ENCODE assay signal across 8 cellular contexts in the genomic region with DNA sequence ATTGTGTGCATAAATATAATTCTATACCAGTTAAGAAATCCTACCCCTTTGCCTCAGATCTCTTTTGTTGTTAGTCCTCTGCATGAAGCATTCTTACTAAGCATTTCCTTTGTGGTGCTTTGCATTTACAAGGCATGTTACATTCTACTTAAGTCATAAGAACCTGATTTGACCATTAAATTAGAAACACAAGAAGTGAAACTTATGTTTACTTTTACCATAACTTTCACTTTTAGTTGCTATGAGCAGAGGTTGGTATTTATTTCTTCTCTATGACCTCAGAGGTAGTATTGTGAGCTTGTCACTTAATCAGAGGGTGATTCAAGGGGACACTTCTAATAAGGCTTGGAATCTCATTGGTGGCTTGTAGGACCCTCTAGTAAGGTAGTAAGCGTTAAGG. TPM values are rescaled to one million over a fixed set of nuclear protein-coding genes. Genes with fewer than 3 reads are reported as not detected.
DNase-seq lines count a peak whose midpoint lies in the region; ATAC-seq and TF ChIP-seq lines count a peak whose summit lies in the region.

No MANE protein-coding gene starts in this region.

- H3K4me1 Mint-ChIP-seq in chondrocyte (ENCODE audit: low read depth): peaks cover 57% of the 10 kb centered on the region

- DNase-seq in GM10266 (ENCODE audit: extremely low spot score) (peak; percentile 77), HT1080 (ENCODE audit: low read depth) (peak; percentile 25), chondrocyte (ENCODE audit: low spot score) (no peak), NCI-H1436 treated with DMSO at 0.1 percent for 48 hours (lab: John Stamatoyannopoulos, UW) (no peak), AML-193 (lab: John Stamatoyannopoulos, UW) (no peak), middle frontal gyrus (ENCODE audit: extremely low spot score, low spot score) (no peak), retina (no peak)

- no peak overlapping the region for H3K4me3 Mint-ChIP-seq in chondrocyte (ENCODE audit: unreplicated experiment)

- no peaks in the 10 kb centered on the region for H3K9me3 Mint-ChIP-seq in chondrocyte (ENCODE audit: low read depth)

- ATAC-seq in GM21515 (IDR thresholded peaks at IDR 0.05; ENCODE audit: unreplicated experiment): peak; percentile 77

- no peak for TF ChIP-seq CTCF in GM10266 (IDR thresholded peaks at IDR 0.05; ENCODE audit: control insufficient read depth, insufficient read depth, low read depth, missing control alignments)
- TF ChIP-seq CTCF in chondrocyte (IDR thresholded peaks at IDR 0.05): no peak

- H3K36me3 Mint-ChIP-seq in chondrocyte (ENCODE audit: low read depth): no peaks in the 10 kb centered on the region

- H3K27me3 Mint-ChIP-seq in chondrocyte (ENCODE audit: low read depth): no peaks in the 10 kb centered on the region

- peak overlapping the region; percentile 9 for H3K27ac Mint-ChIP-seq in chondrocyte (ENCODE audit: unreplicated experiment)

RNA-seq across cellular contexts. Expression of gene FAM20B, which starts 9.0 kb away (rescaled TPM):
- 23.2 and 24.9 TPM in 2 replicates for total RNA-seq in HT1080 (2014; rRNA removed; shearing (Covaris generic))
- polyA plus RNA-seq in HT1080 (2015; cell fraction: cytosol; rRNA removed): 32.9 and 39.9 TPM in 2 replicates
- 20.1 and 20.9 TPM in 2 replicates for polyA plus RNA-seq in HT1080 (2015; cell fraction: nucleus; rRNA removed)
- 33.7 to 38.2 TPM (median 37.3 TPM) in 3 replicates for total RNA-seq in chondrocyte

RNA-seq across cellular contexts. Expression of gene TOR3A, which starts 47.1 kb away (rescaled TPM):
- 48.2 and 94.6 TPM in 2 replicates for total RNA-seq in HT1080 (2014; rRNA removed; shearing (Covaris generic))
- 56.0 and 62.2 TPM in 2 replicates for polyA plus RNA-seq in HT1080 (2015; cell fraction: cytosol; rRNA removed)
- polyA plus RNA-seq in HT1080 (2015; cell fraction: nucleus; rRNA removed): 44.3 and 45.9 TPM in 2 replicates
- 17.9 to 19.8 TPM (median 19.4 TPM) in 3 replicates for total RNA-seq in chondrocyte

Comparison
In these comparisons a context has a peak if more than half of its experiments do, and no peak if none do; other contexts are left out.
1. DNase-seq: peak in GM10266 (single experiment) and HT1080 (single experiment); none in chondrocyte (single experiment), NCI-H1436 treated with DMSO at 0.1 percent for 48 hours (single experiment), AML-193 (0 of 2), middle frontal gyrus (single experiment) and retina (single experiment).